In the genomic region with DNA sequence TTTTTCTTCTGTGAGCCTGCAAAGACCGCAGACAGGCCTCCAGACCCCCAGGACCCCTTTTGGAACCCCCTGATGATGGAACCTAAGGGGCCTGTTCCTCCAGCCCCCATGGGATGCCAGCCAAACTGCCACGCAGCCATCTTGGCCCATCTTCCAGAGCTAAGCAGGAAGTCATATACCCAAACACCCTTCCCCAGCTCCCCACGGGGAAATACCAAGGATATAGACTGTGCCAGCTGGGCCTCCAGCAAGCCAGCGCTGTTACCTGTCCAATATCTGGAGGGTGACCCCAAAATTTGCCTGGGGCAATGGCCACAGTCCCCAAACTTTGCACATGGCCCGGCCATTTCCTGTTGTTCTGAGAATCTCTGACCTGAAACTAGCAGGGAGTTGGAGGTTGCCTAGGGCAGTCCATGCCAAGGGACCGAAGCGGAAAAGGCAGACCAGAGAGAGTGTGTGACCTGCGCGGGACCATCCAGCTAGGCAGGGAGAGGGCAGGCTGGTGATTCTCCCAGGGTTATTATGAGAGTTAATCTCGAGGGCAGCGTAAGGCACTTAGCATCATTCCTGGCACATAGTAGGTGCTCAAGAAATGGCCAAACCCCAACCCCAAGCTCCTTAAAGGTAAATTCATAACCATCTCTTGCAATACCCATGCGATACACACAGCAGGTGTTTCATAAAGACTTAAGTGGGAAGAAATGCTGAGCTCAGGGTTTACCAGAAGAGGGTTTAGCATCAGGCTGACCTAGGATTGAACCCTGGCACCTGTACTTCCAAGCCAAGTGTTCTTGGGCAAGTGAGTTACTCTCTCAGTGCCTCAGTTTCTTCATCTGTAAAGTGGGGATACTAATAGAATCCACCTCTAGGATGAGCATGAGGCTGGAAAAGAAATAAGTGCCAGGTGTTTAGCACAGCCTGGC, we compare ENCODE assay signal across 1 cellular context.
TF ChIP-seq lines count a peak whose summit lies in the region.

No MANE protein-coding gene starts in this region.

TF ChIP-seq in GM23338, 12 proteins besides CTCF, POLR2A, EP300 and RAD21:
- no peak for TF ChIP-seq EZH2phosphoT487 (IDR thresholded peaks at IDR 0.05; ENCODE audit: unreplicated experiment)
- no peak for TF ChIP-seq JUNB (IDR thresholded peaks at IDR 0.05; ENCODE audit: unreplicated experiment)
- no peak for TF ChIP-seq ZNF114 (CRISPR knock-in tag; IDR thresholded peaks at IDR 0.05)
- TF ChIP-seq CREB1 (CRISPR knock-in tag; IDR thresholded peaks at IDR 0.05; ENCODE audit: low read depth): no peak
- TF ChIP-seq EZH2 (IDR thresholded peaks at IDR 0.05; ENCODE audit: low read depth, unreplicated experiment): no peak
